ENCODE assay signal across 8 cellular contexts in the genomic region with DNA sequence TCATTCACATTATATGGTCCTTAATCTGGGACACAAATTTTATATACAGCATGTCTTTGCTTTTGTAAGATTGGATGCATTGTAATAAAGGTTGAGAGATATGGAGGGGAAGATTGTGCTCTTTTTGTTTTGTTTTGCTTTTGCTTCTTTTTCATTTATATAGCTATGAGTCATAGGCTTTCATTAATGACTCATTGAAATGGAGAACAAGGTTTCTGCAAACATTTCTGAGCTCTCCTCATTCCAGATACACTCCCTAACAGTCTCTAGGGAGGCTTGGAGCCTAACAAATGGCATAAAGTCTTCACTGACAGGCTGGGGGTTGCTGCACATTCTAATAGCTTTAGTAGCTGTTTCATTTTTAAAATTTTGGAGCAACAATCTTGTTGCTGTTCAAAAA. TPM values are rescaled to one million over a fixed set of nuclear protein-coding genes. Genes with fewer than 3 reads are reported as not detected.
DNase-seq lines count a peak whose midpoint lies in the region.

No MANE protein-coding gene starts in this region.

- H3K9me3 ChIP-seq in HUES48 (ENCODE audit: control insufficient read depth, insufficient read depth, low read length) (no peaks in the 10 kb centered on the region), mesodermal cell (ENCODE audit: control insufficient read depth, low read length) (no peaks in the 10 kb centered on the region)

- H3K4me1 ChIP-seq in HUES48 (ENCODE audit: control insufficient read depth, insufficient read depth, low read length): peaks cover 39% of the 10 kb centered on the region
- H3K4me1 ChIP-seq in mesodermal cell (ENCODE audit: control insufficient read depth, insufficient read depth, low read length, poor library complexity, severe bottlenecking): no peaks in the 10 kb centered on the region

- no peaks in the 10 kb centered on the region for H3K27me3 ChIP-seq in HUES48 (ENCODE audit: control insufficient read depth, insufficient read depth, low read length)

- H3K9ac ChIP-seq in HUES48 (ENCODE audit: low read depth, low read length): no peak overlapping the region

- H3K36me3 ChIP-seq in HUES48 (ENCODE audit: control insufficient read depth, insufficient read depth, low read length) (no peaks in the 10 kb centered on the region), mesodermal cell (ENCODE audit: control insufficient read depth, insufficient read depth, low read length) (no peaks in the 10 kb centered on the region)

- H3K4me3 ChIP-seq in HUES48 (ENCODE audit: low read depth, low read length) (no peak overlapping the region), mesodermal cell (ENCODE audit: extremely low read depth, insufficient read depth, low read length, poor library complexity, severe bottlenecking) (no peak overlapping the region)

- H3K27ac ChIP-seq in HUES48 (ENCODE audit: low read depth, low read length) (peak overlapping the region; percentile 82), mesodermal cell (ENCODE audit: low read depth, low read length, severe bottlenecking) (peak overlapping the region; percentile 59)

- DNase-seq in Ammon's horn (ENCODE audit: low spot score): peak; percentile 40
- peak; percentile 78 for DNase-seq in brain pericyte (ENCODE audit: low read depth, low spot score)
- DNase-seq in activated CD4-positive, alpha-beta T cell treated with anti-CD3 and anti-CD28 coated beads, Interleukin-2, amount 50 U/mL, for 4 hours: no peak
- DNase-seq in NCI-H187 (lab: John Stamatoyannopoulos, UW): no peak
- no peak for DNase-seq in NCI-H2227 (lab: John Stamatoyannopoulos, UW; ENCODE audit: unreplicated experiment)
- no peak for DNase-seq in effector CD4-positive, alpha-beta T cell

RNA-seq across cellular contexts. Expression of gene PCDH18, which starts 21.4 kb away (rescaled TPM):
- 47.9 TPM for polyA plus RNA-seq in mesodermal cell (2013, experiment 1 of 2)
- polyA plus RNA-seq in mesodermal cell (2013, experiment 2 of 2): 43.3 TPM

Comparison
In these comparisons a context has a peak if more than half of its experiments do, and no peak if none do; other contexts are left out.
1. DNase-seq: peak in Ammon's horn (single experiment) and brain pericyte (single experiment); none in activated CD4-positive, alpha-beta T cell treated with anti-CD3 and anti-CD28 coated beads, Interleukin-2, amount 50 U/mL, for 4 hours (0 of 2), NCI-H187 (0 of 2), NCI-H2227 (single experiment) and effector CD4-positive, alpha-beta T cell (single experiment).